Comparison of ENCODE assay signal across 20 cellular contexts in the genomic region with DNA sequence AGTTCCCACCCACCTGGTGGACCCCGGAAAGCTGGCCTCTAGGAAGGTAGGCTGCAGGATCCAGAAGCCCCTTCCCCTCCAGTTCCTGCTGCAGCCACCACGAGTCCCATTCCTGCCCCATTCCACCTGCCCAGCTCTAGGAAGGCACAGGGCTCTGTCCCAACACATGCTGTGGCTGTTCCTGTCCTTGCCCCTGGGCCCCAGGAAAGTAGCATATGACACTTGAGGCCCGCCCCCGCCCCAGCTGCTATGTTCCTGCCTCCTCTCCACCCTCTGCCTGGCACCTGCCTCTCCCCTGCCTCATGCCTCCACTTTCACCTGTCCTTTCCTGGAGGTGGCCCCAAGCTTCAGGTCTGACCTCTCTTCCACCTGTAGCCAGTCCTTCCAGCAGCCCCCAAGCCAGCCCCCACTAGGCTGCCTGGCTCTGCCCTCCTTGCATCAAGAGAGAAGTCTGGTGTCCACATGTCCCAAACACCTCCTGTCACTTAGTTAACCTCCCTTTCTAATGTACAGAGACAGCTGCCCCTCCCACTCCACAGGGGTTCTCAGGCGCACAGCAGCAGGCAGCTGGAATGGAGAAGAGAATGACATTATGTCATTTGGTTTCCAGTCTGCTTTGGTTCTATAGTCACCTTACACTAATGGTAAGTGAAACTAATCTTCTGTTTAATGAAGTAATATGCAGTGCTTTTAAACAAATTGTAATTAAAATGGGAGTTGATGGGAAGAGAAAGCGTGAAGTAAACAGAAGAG. TPM values are rescaled to one million over a fixed set of nuclear protein-coding genes. Genes with fewer than 3 reads are reported as not detected.
A peak's percentile ranks its signal among the peaks of the same experiment; 100 is the strongest.
DNase-seq lines count a peak whose midpoint lies in the region; ATAC-seq, FAIRE-seq and TF ChIP-seq lines count a peak whose summit lies in the region.
"Had no signal": no experiment of that assay in that cellular context is flagged by ENCODE, and none has a peak within 500 bp of the region (broad histone marks: within the 10 kb centered on the region; RNA-seq: fewer than 3 reads in every experiment).

No MANE protein-coding gene starts in this region.

- peaks cover 5 to 7% of the 10 kb centered on the region in 2 donors for H3K27me3 Mint-ChIP-seq in CD4-positive, alpha-beta memory T cell
- H3K27me3 Mint-ChIP-seq: activated naive CD8-positive, alpha-beta T cell treated with anti-CD3 and anti-CD28 coated beads, Interleukin-2, amount 10 ng/mL, durations not matched to agents 7 days and 5 days had no signal

- CTCF ChIA-PET in CD4-positive, alpha-beta memory T cell (lab: Charles Lee; ENCODE audit: partially characterized antibody): no interaction called here

- H3K4me1 ChIP-seq in kidney (ENCODE audit: control insufficient read depth in 1 of 2, insufficient read depth in 1 of 2, low read depth in 1 of 2, low read length in 2 of 2) (no peaks in the 10 kb centered on the region), colonic mucosa (no peaks in the 10 kb centered on the region)
- H3K4me1 ChIP-seq in CD4-positive, alpha-beta memory T cell (ENCODE audit: insufficient read depth, low read length): no peaks in the 10 kb centered on the region
- H3K4me1 ChIP-seq: BE2C, heart right ventricle had no signal

- H3K36me3 Mint-ChIP-seq in CD4-positive, alpha-beta memory T cell: no peaks in the 10 kb centered on the region
- H3K36me3 Mint-ChIP-seq: activated naive CD8-positive, alpha-beta T cell treated with anti-CD3 and anti-CD28 coated beads, Interleukin-2, amount 10 ng/mL, durations not matched to agents 7 days and 5 days; naive thymus-derived CD8-positive, alpha-beta T cell; stimulated activated effector memory CD8-positive, alpha-beta T cell treated with anti-CD3 and anti-CD28 coated beads, Interleukin-12 subunit alpha, Interleukin-12 subunit beta, amount 100 ng/mL, for 72 hours had no signal

- H3K9me3 ChIP-seq in kidney (ENCODE audit: control insufficient read depth in 1 of 2, low read length in 2 of 2) (peaks cover 0 to 3% of the 10 kb centered on the region in 2 donors), colonic mucosa (no peaks in the 10 kb centered on the region)
- H3K9me3 ChIP-seq in CD4-positive, alpha-beta memory T cell (ENCODE audit: control insufficient read depth in 1 of 2, low read length in 2 of 2): no peaks in the 10 kb centered on the region
- H3K9me3 ChIP-seq: BE2C, heart right ventricle had no signal

- no peaks in the 10 kb centered on the region for H3K4me1 Mint-ChIP-seq in CD4-positive, alpha-beta memory T cell
- H3K4me1 Mint-ChIP-seq: activated B cell treated with CpG ODN at 0.5 μM for 24 hours; activated naive CD8-positive, alpha-beta T cell treated with anti-CD3 and anti-CD28 coated beads, Interleukin-2, amount 10 ng/mL, durations not matched to agents 7 days and 5 days; stimulated activated effector memory CD8-positive, alpha-beta T cell treated with anti-CD3 and anti-CD28 coated beads, Interleukin-12 subunit alpha, Interleukin-12 subunit beta, amount 100 ng/mL, for 72 hours had no signal

- H3K36me3 ChIP-seq in kidney (ENCODE audit: control insufficient read depth in 1 of 2, insufficient read depth in 2 of 2, low read length in 2 of 2): no peaks in the 10 kb centered on the region
- no peaks in the 10 kb centered on the region for H3K36me3 ChIP-seq in CD4-positive, alpha-beta memory T cell (ENCODE audit: insufficient read depth, low read length)
- H3K36me3 ChIP-seq in colonic mucosa: no peaks in the 10 kb centered on the region
- H3K36me3 ChIP-seq: BE2C had no signal

- intact Hi-C loops in kidney (cut with DNase I) (no loop called here), colonic mucosa (cut with DNase I) (no loop called here)
- intact Hi-C loops in CD4-positive, alpha-beta memory T cell (cut with micrococcal nuclease): no loop called here

- TF ChIP-seq CTCF in kidney (IDR thresholded peaks at IDR 0.05; ENCODE audit: borderline replicate concordance, extremely low read depth, insufficient read depth) (no peak), colonic mucosa (IDR thresholded peaks at IDR 0.05) (no peak)

- H3K9ac ChIP-seq in kidney (ENCODE audit: low read length in 2 of 2): no peak overlapping the region
- no peak overlapping the region for H3K9ac ChIP-seq in colonic mucosa (ENCODE audit: low read depth in 2 of 2, low read length in 2 of 2)

- ATAC-seq in GM21367 (IDR thresholded peaks at IDR 0.05; ENCODE audit: unreplicated experiment) (no peak), GM21723 (IDR thresholded peaks at IDR 0.05; ENCODE audit: unreplicated experiment) (no peak)
- ATAC-seq: heart right ventricle; naive thymus-derived CD8-positive, alpha-beta T cell; stimulated activated effector memory CD8-positive, alpha-beta T cell treated with anti-CD3 and anti-CD28 coated beads, Interleukin-12 subunit alpha, Interleukin-12 subunit beta, amount 100 ng/mL, for 72 hours had no signal

- peak; percentile 84 for DNase-seq in DMS53 (lab: John Stamatoyannopoulos, UW)
- peak; percentile 90 for DNase-seq in NCI-H146 (lab: John Stamatoyannopoulos, UW)
- DNase-seq in NCI-H748 treated with DMSO at 0.1 percent for 48 hours (lab: John Stamatoyannopoulos, UW): peak; percentile 56
- DNase-seq in kidney: peak; percentile 37
- no peak for DNase-seq in CD4-positive, alpha-beta memory T cell
- no peak for DNase-seq in colonic mucosa
- DNase-seq: activated B cell treated with CpG ODN at 0.5 μM for 24 hours; activated CD8-positive, alpha-beta memory T cell treated with anti-CD3 and anti-CD28 coated beads, Interleukin-2, amount 50 U/mL, for 4 hours; BE2C; retina; stimulated activated CD4-positive, alpha-beta T cell treated with anti-CD3 and anti-CD28 coated beads, Interleukin-4, amount 100 ng/mL, for 1 hour; trophoblast cell had no signal

- no peak overlapping the region for H3K4me3 Mint-ChIP-seq in CD4-positive, alpha-beta memory T cell
- H3K4me3 Mint-ChIP-seq: activated B cell treated with CpG ODN at 0.5 μM for 24 hours; activated naive CD8-positive, alpha-beta T cell treated with anti-CD3 and anti-CD28 coated beads, Interleukin-2, amount 10 ng/mL, durations not matched to agents 7 days and 5 days; naive thymus-derived CD8-positive, alpha-beta T cell; stimulated activated effector memory CD8-positive, alpha-beta T cell treated with anti-CD3 and anti-CD28 coated beads, Interleukin-12 subunit alpha, Interleukin-12 subunit beta, amount 100 ng/mL, for 72 hours had no signal

- POLR2A ChIA-PET in CD4-positive, alpha-beta memory T cell (lab: Charles Lee; ENCODE audit: partially characterized antibody): no interaction called here

- H3K9me3 Mint-ChIP-seq in CD4-positive, alpha-beta memory T cell: no peaks in the 10 kb centered on the region
- H3K9me3 Mint-ChIP-seq: activated B cell treated with CpG ODN at 0.5 μM for 24 hours; activated naive CD8-positive, alpha-beta T cell treated with anti-CD3 and anti-CD28 coated beads, Interleukin-2, amount 10 ng/mL, durations not matched to agents 7 days and 5 days; naive thymus-derived CD8-positive, alpha-beta T cell; stimulated activated effector memory CD8-positive, alpha-beta T cell treated with anti-CD3 and anti-CD28 coated beads, Interleukin-12 subunit alpha, Interleukin-12 subunit beta, amount 100 ng/mL, for 72 hours had no signal

- H3K27ac ChIP-seq in kidney (ENCODE audit: low read depth in 2 of 2, low read length in 2 of 2) (no peak overlapping the region), colonic mucosa (no peak overlapping the region)
- no peak overlapping the region for H3K27ac ChIP-seq in CD4-positive, alpha-beta memory T cell (ENCODE audit: low read depth, low read length)
- H3K27ac ChIP-seq: epithelial cell of prostate, heart right ventricle had no signal

- FAIRE-seq in kidney (lab: Jason Lieb, UNC): no peak
- FAIRE-seq: GM12892 had no signal

- H3K27me3 ChIP-seq in CD4-positive, alpha-beta memory T cell (ENCODE audit: insufficient read depth, low read length): no peaks in the 10 kb centered on the region
- H3K27me3 ChIP-seq in colonic mucosa: no peaks in the 10 kb centered on the region
- H3K27me3 ChIP-seq: BE2C had no signal

- H3K27ac Mint-ChIP-seq in CD4-positive, alpha-beta memory T cell: peak overlapping the region in 3 of 7 donors; percentile 36 to 75 (median 52)
- H3K27ac Mint-ChIP-seq: activated B cell treated with CpG ODN at 0.5 μM for 24 hours; activated naive CD8-positive, alpha-beta T cell treated with anti-CD3 and anti-CD28 coated beads, Interleukin-2, amount 10 ng/mL, durations not matched to agents 7 days and 5 days; naive thymus-derived CD8-positive, alpha-beta T cell; stimulated activated effector memory CD8-positive, alpha-beta T cell treated with anti-CD3 and anti-CD28 coated beads, Interleukin-12 subunit alpha, Interleukin-12 subunit beta, amount 100 ng/mL, for 72 hours had no signal

- H3K4me3 ChIP-seq in kidney (ENCODE audit: low read length in 2 of 2) (no peak overlapping the region), colonic mucosa (no peak overlapping the region)
- no peak overlapping the region for H3K4me3 ChIP-seq in CD4-positive, alpha-beta memory T cell (ENCODE audit: low read length in 2 of 2)
- H3K4me3 ChIP-seq: heart right ventricle had no signal

RNA-seq across cellular contexts. Expression of gene YKT6, which starts 22.8 kb away (rescaled TPM):
- total RNA-seq in kidney: 60.2 TPM
- 53.2 TPM for polyA plus RNA-seq in kidney (ENCODE audit: insufficient read depth, low read depth, low replicate concordance)
- total RNA-seq in CD4-positive, alpha-beta memory T cell: 10 to 100 TPM; 62.7 to 63.2 TPM
- polyA plus RNA-seq in CD4-positive, alpha-beta memory T cell: 10 to 100 TPM; 41.6 to 42.5 TPM
- 100 to 1,000 TPM in 1 of 2 donors, 10 to 100 TPM in 1; 83.0 to 103 TPM for total RNA-seq in colonic mucosa

RNA-seq across cellular contexts. Expression of gene GCK, which starts 34.3 kb away (rescaled TPM):
- total RNA-seq in kidney (0.25 TPM), colonic mucosa (under 1 TPM; 0.17 to 0.19 TPM)
- 1.0 TPM for polyA plus RNA-seq in kidney (ENCODE audit: insufficient read depth, low read depth, low replicate concordance)
- under 1 TPM in 1 of 2 experiments, not detected in 1; 0.33 TPM for total RNA-seq in CD4-positive, alpha-beta memory T cell
- under 1 TPM in 1 of 2 donors, not detected in 1; 0.38 TPM for polyA plus RNA-seq in CD4-positive, alpha-beta memory T cell

Comparison
In these comparisons a context has a peak if more than half of its experiments do, and no peak if none do; other contexts are left out.
1. DNase-seq: peak in DMS53 (single experiment), NCI-H146 (single experiment), NCI-H748 treated with DMSO at 0.1 percent for 48 hours (single experiment) and kidney (single experiment); none in CD4-positive, alpha-beta memory T cell (0 of 5) and colonic mucosa (single experiment).